Comparison of ENCODE assay signal across 1 cellular context in genomic region chr17:17830740-17831207, GRCh38.
TF ChIP-seq lines count a peak whose summit lies in the region.

No MANE protein-coding gene starts in this region.

TF ChIP-seq in HepG2, 621 proteins besides CTCF, POLR2A, EP300 and RAD21 (continued from another document and continues in another):
- TF ChIP-seq KDM6A (CRISPR knock-in tag; IDR thresholded peaks at IDR 0.05; ENCODE audit: low read depth): peak; percentile 90
- TF ChIP-seq PTBP1 (IDR thresholded peaks at IDR 0.05; ENCODE audit: low read depth, low read length, poor library complexity, severe bottlenecking): no peak
- TF ChIP-seq IRX3 (CRISPR knock-in tag; IDR thresholded peaks at IDR 0.05; ENCODE audit: borderline replicate concordance, low read depth): no peak
- no peak for TF ChIP-seq PCBP2 (optimal IDR thresholded peaks at IDR 0.05; ENCODE audit: low read depth, low read length, poor library complexity, severe bottlenecking)
- peak; percentile 90; the same call in 1 of the 2 replicates for TF ChIP-seq ZBTB20 (CRISPR knock-in tag; IDR thresholded peaks at IDR 0.05; ENCODE audit: borderline replicate concordance, low read depth)
- no peak for TF ChIP-seq SP1 (IDR thresholded peaks at IDR 0.05)
- 0 out of 2 replicates have a peak, but pooled peaks have one; percentile 34 for TF ChIP-seq SP1 (CRISPR knock-in tag; IDR thresholded peaks at IDR 0.05)
- peak; percentile 70; the same call in 1 of the 2 replicates for TF ChIP-seq TP53 (CRISPR knock-in tag; conservative IDR thresholded peaks at IDR 0.05)
- peak; percentile 3; the same call in 1 of the 2 replicates for TF ChIP-seq MAFF (IDR thresholded peaks at IDR 0.05; ENCODE audit: low read depth, low read length)
- no peak for TF ChIP-seq THAP7 (CRISPR knock-in tag; IDR thresholded peaks at IDR 0.05)
- peak; percentile 92; the same call in 1 of the 2 replicates for TF ChIP-seq TBX2 (CRISPR knock-in tag; IDR thresholded peaks at IDR 0.05; ENCODE audit: borderline replicate concordance)
- TF ChIP-seq, protein P1, sequence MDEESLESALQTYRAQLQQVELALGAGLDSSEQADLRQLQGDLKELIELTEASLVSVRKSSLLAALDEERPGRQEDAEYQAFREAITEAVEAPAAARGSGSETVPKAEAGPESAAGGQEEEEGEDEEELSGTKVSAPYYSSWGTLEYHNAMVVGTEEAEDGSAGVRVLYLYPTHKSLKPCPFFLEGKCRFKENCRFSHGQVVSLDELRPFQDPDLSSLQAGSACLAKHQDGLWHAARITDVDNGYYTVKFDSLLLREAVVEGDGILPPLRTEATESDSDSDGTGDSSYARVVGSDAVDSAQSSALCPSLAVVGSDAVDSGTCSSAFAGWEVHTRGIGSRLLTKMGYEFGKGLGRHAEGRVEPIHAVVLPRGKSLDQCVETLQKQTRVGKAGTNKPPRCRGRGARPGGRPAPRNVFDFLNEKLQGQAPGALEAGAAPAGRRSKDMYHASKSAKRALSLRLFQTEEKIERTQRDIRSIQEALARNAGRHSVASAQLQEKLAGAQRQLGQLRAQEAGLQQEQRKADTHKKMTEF (CRISPR knock-in tag; IDR thresholded peaks at IDR 0.05): peak; percentile 88; the same call in 1 of the 2 replicates
- no peak for TF ChIP-seq MYNN (CRISPR knock-in tag; IDR thresholded peaks at IDR 0.05; ENCODE audit: low read depth)
- TF ChIP-seq KDM4B (CRISPR knock-in tag; IDR thresholded peaks at IDR 0.05): peak; percentile 51; the same call in 1 of the 2 replicates
- TF ChIP-seq EHMT2 (IDR thresholded peaks at IDR 0.05; ENCODE audit: borderline replicate concordance, low read depth, low read length): no peak
- no peak for TF ChIP-seq SIN3B (IDR thresholded peaks at IDR 0.05; ENCODE audit: low read length)
- no peak for TF ChIP-seq RFX5 (IDR thresholded peaks at IDR 0.05; ENCODE audit: low read depth, low read length)
- TF ChIP-seq MATR3 (CRISPR knock-in tag; IDR thresholded peaks at IDR 0.05): no peak
- TF ChIP-seq HMG20A (CRISPR knock-in tag; IDR thresholded peaks at IDR 0.05; ENCODE audit: borderline replicate concordance): peak; percentile 80; the same call in 1 of the 2 replicates
- TF ChIP-seq FLYWCH1 (CRISPR knock-in tag; IDR thresholded peaks at IDR 0.05): no peak
- TF ChIP-seq ZNF136 (CRISPR knock-in tag; IDR thresholded peaks at IDR 0.05; ENCODE audit: low read depth): no peak
- TF ChIP-seq HMGXB4 (CRISPR knock-in tag; IDR thresholded peaks at IDR 0.05; ENCODE audit: borderline replicate concordance in 1 of 2, low read depth in 1 of 2): no peak
- no peak; the same call in 1 of the 2 replicates for TF ChIP-seq JDP2 (CRISPR knock-in tag; IDR thresholded peaks at IDR 0.05; ENCODE audit: borderline replicate concordance)
- TF ChIP-seq PCBP1 (IDR thresholded peaks at IDR 0.05; ENCODE audit: borderline replicate concordance, low read depth, low read length): no peak
- TF ChIP-seq YEATS2 (CRISPR knock-in tag; IDR thresholded peaks at IDR 0.05; ENCODE audit: borderline replicate concordance): peak; percentile 52; the same call in 1 of the 2 replicates
- TF ChIP-seq SKI (IDR thresholded peaks at IDR 0.05; ENCODE audit: partially characterized antibody): peak; percentile 87
- TF ChIP-seq ZNF510 (CRISPR knock-in tag; IDR thresholded peaks at IDR 0.05; ENCODE audit: low read depth): no peak
- TF ChIP-seq KIAA2018 (CRISPR knock-in tag; IDR thresholded peaks at IDR 0.05; ENCODE audit: borderline replicate concordance): no peak
- TF ChIP-seq, protein P2, sequence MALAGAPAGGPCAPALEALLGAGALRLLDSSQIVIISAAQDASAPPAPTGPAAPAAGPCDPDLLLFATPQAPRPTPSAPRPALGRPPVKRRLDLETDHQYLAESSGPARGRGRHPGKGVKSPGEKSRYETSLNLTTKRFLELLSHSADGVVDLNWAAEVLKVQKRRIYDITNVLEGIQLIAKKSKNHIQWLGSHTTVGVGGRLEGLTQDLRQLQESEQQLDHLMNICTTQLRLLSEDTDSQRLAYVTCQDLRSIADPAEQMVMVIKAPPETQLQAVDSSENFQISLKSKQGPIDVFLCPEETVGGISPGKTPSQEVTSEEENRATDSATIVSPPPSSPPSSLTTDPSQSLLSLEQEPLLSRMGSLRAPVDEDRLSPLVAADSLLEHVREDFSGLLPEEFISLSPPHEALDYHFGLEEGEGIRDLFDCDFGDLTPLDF (CRISPR knock-in tag; IDR thresholded peaks at IDR 0.05): no peak
- TF ChIP-seq AKAP8 (CRISPR knock-in tag; IDR thresholded peaks at IDR 0.05): no peak
- peak; percentile 96 for TF ChIP-seq YEATS4 (CRISPR knock-in tag; IDR thresholded peaks at IDR 0.05; ENCODE audit: borderline replicate concordance)
- peak; percentile 89 for TF ChIP-seq ZNF574 (CRISPR knock-in tag; IDR thresholded peaks at IDR 0.05)
- TF ChIP-seq, protein P3, sequence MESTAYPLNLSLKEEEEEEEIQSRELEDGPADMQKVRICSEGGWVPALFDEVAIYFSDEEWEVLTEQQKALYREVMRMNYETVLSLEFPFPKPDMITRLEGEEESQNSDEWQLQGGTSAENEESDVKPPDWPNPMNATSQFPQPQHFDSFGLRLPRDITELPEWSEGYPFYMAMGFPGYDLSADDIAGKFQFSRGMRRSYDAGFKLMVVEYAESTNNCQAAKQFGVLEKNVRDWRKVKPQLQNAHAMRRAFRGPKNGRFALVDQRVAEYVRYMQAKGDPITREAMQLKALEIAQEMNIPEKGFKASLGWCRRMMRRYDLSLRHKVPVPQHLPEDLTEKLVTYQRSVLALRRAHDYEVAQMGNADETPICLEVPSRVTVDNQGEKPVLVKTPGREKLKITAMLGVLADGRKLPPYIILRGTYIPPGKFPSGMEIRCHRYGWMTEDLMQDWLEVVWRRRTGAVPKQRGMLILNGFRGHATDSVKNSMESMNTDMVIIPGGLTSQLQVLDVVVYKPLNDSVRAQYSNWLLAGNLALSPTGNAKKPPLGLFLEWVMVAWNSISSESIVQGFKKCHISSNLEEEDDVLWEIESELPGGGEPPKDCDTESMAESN (CRISPR knock-in tag; conservative IDR thresholded peaks at IDR 0.05): peak; percentile 92
- TF ChIP-seq, protein P4, sequence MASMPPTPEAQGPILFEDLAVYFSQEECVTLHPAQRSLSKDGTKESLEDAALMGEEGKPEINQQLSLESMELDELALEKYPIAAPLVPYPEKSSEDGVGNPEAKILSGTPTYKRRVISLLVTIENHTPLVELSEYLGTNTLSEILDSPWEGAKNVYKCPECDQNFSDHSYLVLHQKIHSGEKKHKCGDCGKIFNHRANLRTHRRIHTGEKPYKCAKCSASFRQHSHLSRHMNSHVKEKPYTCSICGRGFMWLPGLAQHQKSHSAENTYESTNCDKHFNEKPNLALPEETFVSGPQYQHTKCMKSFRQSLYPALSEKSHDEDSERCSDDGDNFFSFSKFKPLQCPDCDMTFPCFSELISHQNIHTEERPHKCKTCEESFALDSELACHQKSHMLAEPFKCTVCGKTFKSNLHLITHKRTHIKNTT (CRISPR knock-in tag; IDR thresholded peaks at IDR 0.05): no peak
- TF ChIP-seq, protein P5, sequence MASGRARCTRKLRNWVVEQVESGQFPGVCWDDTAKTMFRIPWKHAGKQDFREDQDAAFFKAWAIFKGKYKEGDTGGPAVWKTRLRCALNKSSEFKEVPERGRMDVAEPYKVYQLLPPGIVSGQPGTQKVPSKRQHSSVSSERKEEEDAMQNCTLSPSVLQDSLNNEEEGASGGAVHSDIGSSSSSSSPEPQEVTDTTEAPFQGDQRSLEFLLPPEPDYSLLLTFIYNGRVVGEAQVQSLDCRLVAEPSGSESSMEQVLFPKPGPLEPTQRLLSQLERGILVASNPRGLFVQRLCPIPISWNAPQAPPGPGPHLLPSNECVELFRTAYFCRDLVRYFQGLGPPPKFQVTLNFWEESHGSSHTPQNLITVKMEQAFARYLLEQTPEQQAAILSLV (CRISPR knock-in tag; IDR thresholded peaks at IDR 0.05; ENCODE audit: borderline replicate concordance): peak; percentile 76; the same call in 1 of the 2 replicates
- TF ChIP-seq WIZ (CRISPR knock-in tag; IDR thresholded peaks at IDR 0.05): no peak; the same call in 1 of the 2 replicates
- 0 out of 2 replicates have a peak, but pooled peaks have one; percentile 55 for TF ChIP-seq RELA (CRISPR knock-in tag; IDR thresholded peaks at IDR 0.05)
- peak; percentile 82; the same call in 1 of the 2 replicates for TF ChIP-seq ZNF652 (CRISPR knock-in tag; IDR thresholded peaks at IDR 0.05; ENCODE audit: borderline replicate concordance, low read depth)
- TF ChIP-seq ZNF570 (CRISPR knock-in tag; IDR thresholded peaks at IDR 0.05; ENCODE audit: borderline replicate concordance): no peak
- TF ChIP-seq NR2F1 (CRISPR knock-in tag; IDR thresholded peaks at IDR 0.05): peak; percentile 94 to 98
- no peak for TF ChIP-seq IKZF1 (IDR thresholded peaks at IDR 0.05)
- TF ChIP-seq KAT8 (CRISPR knock-in tag; IDR thresholded peaks at IDR 0.05): peak; percentile 78
